In the genomic region with DNA sequence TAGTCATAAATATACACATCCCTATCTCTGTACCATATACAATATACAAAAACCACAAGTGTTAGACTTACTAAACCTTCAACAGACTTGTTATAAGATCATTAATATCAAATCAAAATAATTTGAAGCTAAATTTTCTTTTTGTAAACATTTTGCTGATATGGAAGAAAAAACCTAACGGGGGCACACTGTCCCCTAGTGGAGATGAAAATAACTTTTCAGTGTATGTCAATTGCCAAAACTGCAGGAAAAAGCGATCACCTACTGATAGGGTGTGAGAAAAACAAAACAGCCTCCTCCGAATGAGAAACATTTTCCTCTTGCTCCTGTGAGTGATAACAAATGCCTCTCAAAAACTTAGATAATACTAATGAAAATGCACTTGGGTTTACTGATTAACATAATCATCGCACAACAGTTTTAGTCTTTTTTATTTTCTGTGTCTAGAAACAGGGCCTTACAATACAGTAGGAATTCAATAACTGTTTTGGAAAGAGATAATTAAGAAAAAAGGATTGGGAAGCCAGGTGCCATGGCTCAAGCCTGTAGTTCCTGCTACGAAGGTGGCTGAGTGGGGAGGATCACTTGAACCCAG, we compare ENCODE assay signal across 9 cellular contexts.
DNase-seq lines count a peak whose midpoint lies in the region; ATAC-seq and TF ChIP-seq lines count a peak whose summit lies in the region.
"Had no signal": no experiment of that assay in that cellular context is flagged by ENCODE, and none has a peak within 500 bp of the region (broad histone marks: within the 10 kb centered on the region; RNA-seq: fewer than 3 reads in every experiment).

No MANE protein-coding gene starts in this region.

- in situ Hi-C loops in SK-MEL-5 (cut with HindIII; ENCODE audit: low pct_unique_long_range_greater_than_20kb, low sequenced_read_pairs), result no loop called here

- peak; percentile 69 for DNase-seq in SK-MEL-5 (ENCODE audit: low read depth, low spot score)
- peak; percentile 61 for DNase-seq in glomerular endothelial cell (ENCODE audit: extremely low read depth, low read depth, low spot score)
- DNase-seq in NCI-H510A (lab: John Stamatoyannopoulos, UW), result no peak
- no peak for DNase-seq in effector CD4-positive, alpha-beta T cell
- DNase-seq in T-helper 9 cell, result no peak
- DNase-seq: activated naive CD4-positive, alpha-beta T cell treated with Interleukin-2 at 50 U/mL for 16 hours had no signal

- peak; percentile 99 for TF ChIP-seq CTCF in 22Rv1 (IDR thresholded peaks at IDR 0.05)
- TF ChIP-seq CTCF in GM12874 (IDR thresholded peaks at IDR 0.05; ENCODE audit: insufficient read depth, low read depth, low read length), result peak; percentile 44; the same call in 1 of the 2 replicates

- peak overlapping the region; percentile 43 for H3K27ac ChIP-seq in 22Rv1

- ATAC-seq in GM19452 (IDR thresholded peaks at IDR 0.05; ENCODE audit: unreplicated experiment), result no peak

Comparison
In these comparisons a context has a peak if more than half of its experiments do, and no peak if none do; other contexts are left out.
1. DNase-seq: peak in SK-MEL-5 (single experiment) and glomerular endothelial cell (single experiment); none in NCI-H510A (single experiment), effector CD4-positive, alpha-beta T cell (single experiment) and T-helper 9 cell (single experiment).